19 cellular contexts compared by ENCODE assay signal in the genomic region with DNA sequence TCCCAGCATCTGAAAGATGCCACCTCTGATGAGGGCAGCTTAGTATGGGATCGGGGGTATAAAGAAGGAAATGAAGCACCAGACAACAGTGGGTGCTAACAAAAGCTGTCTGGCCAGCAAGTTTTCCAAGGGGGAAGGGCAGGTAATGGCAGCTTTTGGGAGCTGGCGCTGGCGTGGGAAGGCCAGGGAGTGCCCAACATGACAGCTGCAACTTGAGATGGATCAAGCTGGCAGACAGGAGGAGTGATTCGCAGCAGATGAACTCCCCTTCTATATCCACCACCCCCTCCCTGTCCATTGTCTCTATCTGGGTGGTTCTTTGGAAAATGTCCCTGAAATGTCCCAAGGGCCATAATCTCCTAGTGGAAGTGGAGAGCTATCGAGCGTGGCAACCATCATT.
"Had no signal": no experiment of that assay in that cellular context is flagged by ENCODE, and none has a peak within 500 bp of the region (broad histone marks: within the 10 kb centered on the region; RNA-seq: fewer than 3 reads in every experiment).

No MANE protein-coding gene starts in this region.

- H3K4me3 Mint-ChIP-seq: activated CD8-positive, alpha-beta T cell treated with anti-CD3 and anti-CD28 coated beads, Interleukin-2, amount 10 ng/mL, durations not matched to agents 7 days and 5 days; dendritic cell treated with granulocyte-macrophage colony-stimulating factor and Interleukin-4, amounts not matched to agents 40 ng/mL and 50 ng/mL, for 4 days; immature natural killer cell; naive thymus-derived CD8-positive, alpha-beta T cell had no signal

- H3K27me3 Mint-ChIP-seq: dendritic cell treated with granulocyte-macrophage colony-stimulating factor and Interleukin-4, amounts not matched to agents 40 ng/mL and 50 ng/mL, for 4 days; effector memory CD8-positive, alpha-beta T cell; naive thymus-derived CD8-positive, alpha-beta T cell had no signal

- H3K36me3 ChIP-seq: prostate gland had no signal

- H3K27ac ChIP-seq: brain microvascular endothelial cell, lower lobe of right lung, prostate gland, right lobe of liver, suprapubic skin, upper lobe of right lung, WERI-Rb-1 had no signal

- H3K9me3 Mint-ChIP-seq: dendritic cell treated with granulocyte-macrophage colony-stimulating factor and Interleukin-4, amounts not matched to agents 40 ng/mL and 50 ng/mL, for 4 days; effector memory CD8-positive, alpha-beta T cell; immature natural killer cell; naive thymus-derived CD8-positive, alpha-beta T cell had no signal

- DNase-seq: activated CD4-positive, alpha-beta T cell treated with anti-CD3 and anti-CD28 coated beads for 48 hours; activated CD8-positive, alpha-beta T cell treated with anti-CD3 and anti-CD28 coated beads, Interleukin-2, amount 10 ng/mL, durations not matched to agents 7 days and 5 days; activated naive CD4-positive, alpha-beta T cell treated with anti-CD3 and anti-CD28 coated beads, Interleukin-2, amount 50 U/mL, for 16 hours; amniotic stem cell; brain microvascular endothelial cell; effector memory CD8-positive, alpha-beta T cell; immature natural killer cell; lower lobe of right lung; naive thymus-derived CD8-positive, alpha-beta T cell; occipital lobe; right lobe of liver; stimulated activated CD4-positive, alpha-beta T cell treated with anti-CD3 and anti-CD28 coated beads, Interleukin-2, amount 100 ng/mL, for 48 hours; stimulated activated naive CD8-positive, alpha-beta T cell treated with anti-CD3 and anti-CD28 coated beads, Interleukin-15, Interleukin-2, amounts not matched to agents 100 U/mL and 50 U/mL, for 24 hours; T1000; upper lobe of right lung; WERI-Rb-1 had no signal

- ATAC-seq: activated CD8-positive, alpha-beta T cell treated with anti-CD3 and anti-CD28 coated beads, Interleukin-2, amount 10 ng/mL, durations not matched to agents 7 days and 5 days; effector memory CD8-positive, alpha-beta T cell; lower lobe of right lung; naive thymus-derived CD8-positive, alpha-beta T cell; right lobe of liver; stimulated activated naive CD8-positive, alpha-beta T cell treated with anti-CD3 and anti-CD28 coated beads, Interleukin-15, Interleukin-2, amounts not matched to agents 100 U/mL and 50 U/mL, for 24 hours; upper lobe of right lung had no signal

- H3K27me3 ChIP-seq: brain microvascular endothelial cell, right lobe of liver, suprapubic skin, upper lobe of right lung had no signal

- H3K27ac Mint-ChIP-seq: activated CD8-positive, alpha-beta T cell treated with anti-CD3 and anti-CD28 coated beads, Interleukin-2, amount 10 ng/mL, durations not matched to agents 7 days and 5 days; dendritic cell treated with granulocyte-macrophage colony-stimulating factor and Interleukin-4, amounts not matched to agents 40 ng/mL and 50 ng/mL, for 4 days had no signal

- H3K9me3 ChIP-seq: lower lobe of right lung, prostate gland, right lobe of liver, suprapubic skin, upper lobe of right lung had no signal

- H3K4me1 ChIP-seq: prostate gland had no signal

- H3K4me3 ChIP-seq: lower lobe of right lung, prostate gland, right lobe of liver, suprapubic skin, upper lobe of right lung had no signal
